1 cellular context compared by ENCODE assay signal in genomic region chr12:117142094-117142493, GRCh38.
TF ChIP-seq lines count a peak whose summit lies in the region.

No MANE protein-coding gene starts in this region.

TF ChIP-seq in HepG2, 621 proteins besides CTCF, POLR2A, EP300 and RAD21:
- TF ChIP-seq ZNF263 (CRISPR knock-in tag; IDR thresholded peaks at IDR 0.05) (no peak), AKAP8 (CRISPR knock-in tag; IDR thresholded peaks at IDR 0.05) (no peak), NR1H2 (CRISPR knock-in tag; IDR thresholded peaks at IDR 0.05; ENCODE audit: borderline replicate concordance, low read depth) (no peak), NR2F2 (IDR thresholded peaks at IDR 0.05; ENCODE audit: borderline replicate concordance, low read depth) (no peak), SNAPC2 (CRISPR knock-in tag; IDR thresholded peaks at IDR 0.05) (no peak), TIGD3 (CRISPR knock-in tag; IDR thresholded peaks at IDR 0.05; ENCODE audit: borderline replicate concordance) (no peak), NPAS2 (CRISPR knock-in tag; IDR thresholded peaks at IDR 0.05; ENCODE audit: borderline replicate concordance) (no peak)
TF ChIP-seq in HepG2: peak in this region for 0.
